In the genomic region with DNA sequence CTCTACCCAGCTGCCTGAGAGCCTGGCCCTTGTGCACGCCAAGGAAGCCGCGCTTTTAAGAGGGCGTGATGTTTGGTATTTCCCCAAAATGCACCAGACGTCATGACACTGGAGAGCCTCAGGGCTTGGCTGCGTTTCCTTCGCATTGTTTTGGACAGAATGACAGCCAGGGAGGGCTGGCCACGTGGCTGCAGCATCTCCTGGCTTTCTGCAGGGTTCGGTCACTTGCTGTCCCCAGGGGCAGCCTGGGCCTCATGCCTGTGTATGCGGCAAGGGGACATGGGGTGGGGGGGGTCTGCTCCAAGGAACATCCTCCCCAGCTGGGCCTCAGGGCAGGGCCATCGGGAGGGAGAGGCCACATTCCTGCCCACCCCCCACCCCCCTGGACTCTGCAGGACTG, we compare ENCODE assay signal across 9 cellular contexts. TPM values are rescaled to one million over a fixed set of nuclear protein-coding genes. Genes with fewer than 3 reads are reported as not detected.
DNase-seq lines count a peak whose midpoint lies in the region; ATAC-seq and TF ChIP-seq lines count a peak whose summit lies in the region.
"Had no signal": no experiment of that assay in that cellular context is flagged by ENCODE, and none has a peak within 500 bp of the region (broad histone marks: within the 10 kb centered on the region; RNA-seq: fewer than 3 reads in every experiment).

No MANE protein-coding gene starts in this region.

- TF ChIP-seq POLR2A in erythroblast (IDR thresholded peaks at IDR 0.05; ENCODE audit: low read length): no peak

- peaks cover 29% of the 10 kb centered on the region for H3K27me3 Mint-ChIP-seq in mesothelial cell of epicardium (ENCODE audit: low read depth)
- H3K27me3 Mint-ChIP-seq in T-helper 2 cell treated with Interferon-gamma antibody and Interleukin-4, amounts not matched to agents 5 μg/mL and 100 μg/mL, for 36 hours (ENCODE audit: low read depth): peaks cover 38% of the 10 kb centered on the region

- no peaks in the 10 kb centered on the region for H3K36me3 Mint-ChIP-seq in mesothelial cell of epicardium
- H3K36me3 Mint-ChIP-seq in T-helper 2 cell treated with Interferon-gamma antibody and Interleukin-4, amounts not matched to agents 5 μg/mL and 100 μg/mL, for 36 hours (ENCODE audit: low read depth): no peaks in the 10 kb centered on the region

- DNase-seq in MG63: peak; percentile 18
- DNase-seq in mesothelial cell of epicardium (ENCODE audit: low spot score in 2 of 2, unreplicated experiment in 2 of 2): no peak
- DNase-seq in T-helper 2 cell treated with Interferon-gamma antibody and Interleukin-4, amounts not matched to agents 5 μg/mL and 100 μg/mL, for 36 hours (ENCODE audit: low spot score): no peak
- no peak for DNase-seq in dorsolateral prefrontal cortex
- no peak for DNase-seq in erythroblast (lab: John Stamatoyannopoulos, UW)

- no peak overlapping the region for H3K27ac ChIP-seq in BLaER1 treated with 17β-estradiol and CSF1 and Interleukin-3, amounts not matched to agents 10 nM and 100 nM
- peak overlapping the region in 9 of 59 donors; percentile 14 to 75 (median 46) for H3K27ac ChIP-seq in dorsolateral prefrontal cortex
- H3K27ac ChIP-seq: VCaP had no signal

- no peak overlapping the region for H3K27ac Mint-ChIP-seq in mesothelial cell of epicardium
- no peak overlapping the region for H3K27ac Mint-ChIP-seq in T-helper 2 cell treated with Interferon-gamma antibody and Interleukin-4, amounts not matched to agents 5 μg/mL and 100 μg/mL, for 36 hours

- peak overlapping the region; percentile 8 for H3K4me3 Mint-ChIP-seq in mesothelial cell of epicardium
- no peak overlapping the region for H3K4me3 Mint-ChIP-seq in T-helper 2 cell treated with Interferon-gamma antibody and Interleukin-4, amounts not matched to agents 5 μg/mL and 100 μg/mL, for 36 hours

- H3K4me1 Mint-ChIP-seq in mesothelial cell of epicardium: peaks cover 13% of the 10 kb centered on the region
- peaks cover 13% of the 10 kb centered on the region for H3K4me1 Mint-ChIP-seq in T-helper 2 cell treated with Interferon-gamma antibody and Interleukin-4, amounts not matched to agents 5 μg/mL and 100 μg/mL, for 36 hours (ENCODE audit: low read depth)

- TF ChIP-seq CTCF in mesothelial cell of epicardium (IDR thresholded peaks at IDR 0.05; ENCODE audit: unreplicated experiment) (no peak), dorsolateral prefrontal cortex (IDR thresholded peaks at IDR 0.05 in 54 of 56, conservative IDR thresholded peaks at IDR 0.05 in 2 of 56; ENCODE audit: low read depth in 1 of 56, partially characterized antibody in 56 of 56) (no peak)

- H4K20me1 ChIP-seq in BLaER1 treated with 17β-estradiol and CSF1 and Interleukin-3, amounts not matched to agents 10 nM and 100 nM: peaks cover 0 to 46% (median 14%) of the 10 kb centered on the region in 11 experiments; a peak in 17 of 22 replicates

- intact Hi-C loops in dorsolateral prefrontal cortex (cut with DNase I): loop anchor here in 1 of 2 donors (10.0 kb wide), 1 partner anchor 102 kb away; no protein-coding TSS in a partner anchor

- peaks cover 97 to 99% (median 98%) of the 10 kb centered on the region in 10 experiments for H3K4me1 ChIP-seq in BLaER1 treated with 17β-estradiol and CSF1 and Interleukin-3, amounts not matched to agents 10 nM and 100 nM

- H3K9me3 Mint-ChIP-seq in mesothelial cell of epicardium: no peaks in the 10 kb centered on the region
- H3K9me3 Mint-ChIP-seq in T-helper 2 cell treated with Interferon-gamma antibody and Interleukin-4, amounts not matched to agents 5 μg/mL and 100 μg/mL, for 36 hours: no peaks in the 10 kb centered on the region

- H3K27me3 ChIP-seq in BLaER1 treated with 17β-estradiol and CSF1 and Interleukin-3, amounts not matched to agents 10 nM and 100 nM: peaks cover 0 to 30% (median 7%) of the 10 kb centered on the region in 11 experiments; a peak in 11 of 22 replicates
- H3K27me3 ChIP-seq in MG63: no peaks in the 10 kb centered on the region
- H3K27me3 ChIP-seq in dorsolateral prefrontal cortex: peaks cover 0 to 80% (median 28%) of the 10 kb centered on the region in 45 donors

- ATAC-seq in esophagus mucosa: peak; percentile 26
- ATAC-seq in GM21529 (IDR thresholded peaks at IDR 0.05; ENCODE audit: unreplicated experiment): no peak

- H3K4me2 ChIP-seq in BLaER1 treated with 17β-estradiol and CSF1 and Interleukin-3, amounts not matched to agents 10 nM and 100 nM: peak overlapping the region; percentile 85 to 100 (median 97)

- no peak overlapping the region for H3K4me3 ChIP-seq in BLaER1 treated with 17β-estradiol and CSF1 and Interleukin-3, amounts not matched to agents 10 nM and 100 nM
- no peak overlapping the region for H3K4me3 ChIP-seq in MG63
- H3K4me3 ChIP-seq in dorsolateral prefrontal cortex: peak overlapping the region in 27 of 59 donors; percentile 5 to 62 (median 45)

- no peaks in the 10 kb centered on the region for H3K36me3 ChIP-seq in BLaER1 treated with 17β-estradiol and CSF1 and Interleukin-3, amounts not matched to agents 10 nM and 100 nM
- H3K36me3 ChIP-seq in MG63: no peaks in the 10 kb centered on the region

- H3K9me3 ChIP-seq in BLaER1 treated with 17β-estradiol and CSF1 and Interleukin-3, amounts not matched to agents 10 nM and 100 nM (replicated peaks in 1 of 11): no peaks in the 10 kb centered on the region
- H3K9me3 ChIP-seq in MG63: no peaks in the 10 kb centered on the region

- no peak overlapping the region for H3K9ac ChIP-seq in BLaER1 treated with 17β-estradiol and CSF1 and Interleukin-3, amounts not matched to agents 10 nM and 100 nM

RNA-seq across cellular contexts. Expression of gene NUDT14, which starts 16.2 kb away (rescaled TPM):
- 10.0 and 18.7 TPM in 2 replicates for total RNA-seq in MG63 (2014; rRNA removed; shearing (Covaris generic); ENCODE audit: low replicate concordance)
- total RNA-seq in esophagus mucosa (14.7 TPM), mesothelial cell of epicardium (68.4 to 75.0 TPM (median 71.3 TPM) in 3 replicates), dorsolateral prefrontal cortex (10 to 100 TPM; 29.1 to 76.6 (median 47.9) TPM)

RNA-seq across cellular contexts. Expression of gene JAG2, which starts 28.7 kb away (rescaled TPM):
- total RNA-seq in MG63 (2014; rRNA removed; shearing (Covaris generic); ENCODE audit: low replicate concordance): 3.1 and 12.4 TPM in 2 replicates
- total RNA-seq in esophagus mucosa (18.9 TPM), mesothelial cell of epicardium (33.7 to 38.9 TPM (median 33.9 TPM) in 3 replicates), dorsolateral prefrontal cortex (10 to 100 TPM; 15.2 to 59.3 (median 34.5) TPM)

RNA-seq across cellular contexts. Expression of gene BTBD6, which starts 51.1 kb away (rescaled TPM):
- 21.3 and 25.1 TPM in 2 replicates for total RNA-seq in MG63 (2014; rRNA removed; shearing (Covaris generic); ENCODE audit: low replicate concordance)
- total RNA-seq in esophagus mucosa (34.4 TPM), mesothelial cell of epicardium (38.4 to 41.2 TPM (median 39.8 TPM) in 3 replicates), dorsolateral prefrontal cortex (10 to 100 TPM; 28.3 to 99.3 (median 59.6) TPM)
